In the genomic region with DNA sequence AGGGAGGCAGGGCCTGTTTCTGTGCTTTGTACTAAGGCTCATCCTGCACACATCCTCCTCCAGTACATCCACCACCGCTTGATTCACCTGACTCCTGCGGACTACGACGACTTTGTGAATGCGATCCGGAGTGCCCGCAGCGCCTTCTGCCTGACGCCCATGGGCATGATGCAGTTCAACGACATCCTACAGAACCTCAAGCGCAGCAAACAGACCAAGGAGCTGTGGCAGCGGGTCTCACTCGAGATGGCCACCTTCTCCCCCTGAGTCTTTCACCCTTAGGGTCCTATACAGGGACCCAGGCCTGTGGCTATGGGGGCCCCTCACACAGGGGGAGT, we compare ENCODE assay signal across 11 cellular contexts.
"Had no signal": no experiment of that assay in that cellular context is flagged by ENCODE, and none has a peak within 500 bp of the region (broad histone marks: within the 10 kb centered on the region; RNA-seq: fewer than 3 reads in every experiment).

No MANE protein-coding gene starts in this region.

- H3K4me1 ChIP-seq: tibial artery had no signal

- DNase-seq: activated CD4-positive, alpha-beta T cell treated with anti-CD3 and anti-CD28 coated beads for 1 hour; activated naive CD4-positive, alpha-beta T cell; dermis blood vessel endothelial cell; effector memory CD4-positive, alpha-beta T cell; esophagus squamous epithelium; natural killer cell; stimulated activated CD8-positive, alpha-beta memory T cell treated with anti-CD3 and anti-CD28 coated beads, Interleukin-4, amount 100 ng/mL, for 48 hours; SW 1271; T-helper 2 cell; tibial artery; WERI-Rb-1 had no signal

- H3K27me3 ChIP-seq: esophagus squamous epithelium, tibial artery had no signal

- H3K27ac Mint-ChIP-seq: natural killer cell had no signal

- H3K9me3 ChIP-seq: esophagus squamous epithelium, tibial artery had no signal

- H3K27ac ChIP-seq: tibial artery, WERI-Rb-1 had no signal

- H3K4me3 Mint-ChIP-seq: natural killer cell had no signal

- H3K4me3 ChIP-seq: esophagus squamous epithelium, tibial artery had no signal

- H3K9me3 Mint-ChIP-seq: natural killer cell had no signal
